24 cellular contexts compared by ENCODE assay signal in the genomic region with DNA sequence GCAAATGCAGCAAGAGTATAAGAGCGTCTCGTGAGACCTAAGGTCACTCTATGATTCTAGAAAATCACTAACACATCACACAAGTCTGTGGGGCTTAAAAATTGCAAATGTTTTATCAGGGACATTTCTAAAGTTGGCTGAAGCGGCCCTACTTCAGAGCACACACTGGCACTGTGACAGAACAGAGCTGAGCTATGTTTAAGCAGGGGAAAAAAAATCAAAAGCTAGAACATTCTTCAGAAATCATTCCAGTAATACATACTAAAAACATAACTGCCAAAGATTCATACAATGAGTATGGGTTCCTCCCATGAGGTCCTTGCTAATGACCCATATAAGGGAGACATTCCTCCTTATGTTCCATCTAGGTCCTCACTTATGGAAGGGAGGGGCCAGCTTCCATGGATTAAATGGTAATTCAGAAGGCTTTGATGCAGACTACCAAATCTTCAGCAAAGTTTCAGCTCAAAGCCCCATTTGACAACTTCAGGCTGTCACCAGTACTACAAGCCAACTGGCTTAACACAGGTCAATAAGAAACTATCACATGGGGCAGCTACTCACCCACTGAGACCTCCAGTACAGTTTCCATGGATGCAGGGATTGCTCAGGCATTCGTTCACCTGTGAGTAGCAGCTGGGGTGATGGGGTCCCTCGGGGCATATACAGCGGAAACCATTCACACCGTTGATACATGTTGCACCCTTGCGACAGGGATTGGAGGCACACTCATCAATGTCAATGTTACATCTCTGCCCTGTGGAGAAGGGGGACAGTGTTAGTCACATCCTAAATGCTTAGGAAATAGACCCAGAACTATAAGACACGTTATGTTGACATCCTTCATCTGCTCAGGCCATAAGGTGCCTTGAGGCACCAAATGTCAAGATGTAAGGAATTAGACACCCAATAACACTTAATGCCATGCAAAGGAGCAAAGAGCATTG. TPM values are rescaled to one million over a fixed set of nuclear protein-coding genes. Genes with fewer than 3 reads are reported as not detected.
DNase-seq lines count a peak whose midpoint lies in the region; ATAC-seq, FAIRE-seq and TF ChIP-seq lines count a peak whose summit lies in the region.
"Had no signal": no experiment of that assay in that cellular context is flagged by ENCODE, and none has a peak within 500 bp of the region (broad histone marks: within the 10 kb centered on the region; RNA-seq: fewer than 3 reads in every experiment).

No MANE protein-coding gene starts in this region.

- no peak for TF ChIP-seq RAD21 in liver (IDR thresholded peaks at IDR 0.05)

- H3K27me3 ChIP-seq in liver (ENCODE audit: control insufficient read depth in 4 of 4, insufficient read depth in 4 of 4, low read length in 3 of 4) (no peaks in the 10 kb centered on the region), right lobe of liver (no peaks in the 10 kb centered on the region), adipocyte (replicated peaks; ENCODE audit: control insufficient read depth, insufficient read depth, low read length) (no peaks in the 10 kb centered on the region), aorta (ENCODE audit: control insufficient read depth in 1 of 2, insufficient read depth in 2 of 2, low read length in 1 of 2) (no peaks in the 10 kb centered on the region), A673 (replicated peaks; ENCODE audit: insufficient read depth, low read depth, low read length, poor library complexity) (no peaks in the 10 kb centered on the region)
- H3K27me3 ChIP-seq: neutrophil, uterus had no signal

- DNase-seq in right lobe of liver (no peak), adipocyte (ENCODE audit: low read depth) (peak; percentile 24), left ventricle myocardium superior (no peak), aorta (no peak), frontal cortex (ENCODE audit: low spot score in 2 of 2) (no peak), A673 (ENCODE audit: low spot score) (no peak), immature natural killer cell (no peak)
- DNase-seq: activated CD4-positive, CD25-positive, alpha-beta regulatory T cell; activated effector memory CD4-positive, alpha-beta T cell treated with anti-CD3 and anti-CD28 coated beads, Interleukin-2, amount 50 U/mL, for 16 hours; amygdala; CD4-positive, alpha-beta memory T cell; cerebellar nuclear complex; hippocampal formation; KBM-7; NCI-H1048; NCI-H524 treated with DMSO at 0.1 percent for 48 hours; retina; T-helper 17 cell; uterus had no signal

- no peak overlapping the region for H3K4me3 Mint-ChIP-seq in immature natural killer cell
- H3K4me3 Mint-ChIP-seq: T-helper 17 cell had no signal

- intact Hi-C loops in right lobe of liver (cut with DNase I) = no loop called here
- intact Hi-C loops in left ventricle myocardium superior (cut with micrococcal nuclease) = no loop called here
- intact Hi-C loops in aorta (cut with DNase I) = no loop called here
- intact Hi-C loops in A673 (cut with micrococcal nuclease; ENCODE audit: unreplicated experiment) = no loop called here

- H3K27ac Mint-ChIP-seq in immature natural killer cell = no peak overlapping the region
- H3K27ac Mint-ChIP-seq: T-helper 17 cell had no signal

- H3K9me3 Mint-ChIP-seq in immature natural killer cell = no peaks in the 10 kb centered on the region
- H3K9me3 Mint-ChIP-seq: CD4-positive, alpha-beta memory T cell had no signal

- TF ChIP-seq CTCF in liver (IDR thresholded peaks at IDR 0.05; ENCODE audit: low read depth, low read length, missing input control) = no peak
- peak in 1 of 4 donors; percentile 6 for TF ChIP-seq CTCF in right lobe of liver (IDR thresholded peaks at IDR 0.05)
- no peak for TF ChIP-seq CTCF in A673 (conservative IDR thresholded peaks at IDR 0.05; ENCODE audit: low read depth, low read length)

- no peak for FAIRE-seq in frontal cortex (lab: Jason Lieb, UNC)

- WGBS in liver = 84% methylated on average over 9 of the region's 9 CpGs
- 49% methylated on average over 3 of the region's 9 CpGs for WGBS in right lobe of liver (ENCODE audit: insufficient coverage, low coverage, low lambda C conversion rate, missing lambda C conversion rate)
- WGBS in aorta, 2 donors = 53 to 58% methylated on average over 9 of the region's 9 CpGs

- peaks cover 9 to 65% (median 42%) of the 10 kb centered on the region in 4 donors for H3K4me1 ChIP-seq in liver (ENCODE audit: control insufficient read depth in 4 of 4, insufficient read depth in 4 of 4, low read length in 3 of 4)
- H3K4me1 ChIP-seq in right lobe of liver = peaks cover 0 to 44% (median 17%) of the 10 kb centered on the region in 4 donors
- H3K4me1 ChIP-seq in adipocyte (ENCODE audit: control insufficient read depth, insufficient read depth, low read length) = peaks cover 46% of the 10 kb centered on the region
- H3K4me1 ChIP-seq in aorta (ENCODE audit: control insufficient read depth in 1 of 2, insufficient read depth in 2 of 2, low read length in 2 of 2) = peaks cover 12% of the 10 kb centered on the region in 2 donors
- no peaks in the 10 kb centered on the region for H3K4me1 ChIP-seq in A673 (ENCODE audit: insufficient read depth, low read length, poor library complexity, severe bottlenecking)
- H3K4me1 ChIP-seq: HAP-1, uterus had no signal

- CTCF ChIA-PET in A673 (lab: Charles Lee) = no interaction called here

- POLR2A ChIA-PET in A673 (lab: Charles Lee; ENCODE audit: low non-redundant PET) = interaction anchor here (0.6 kb wide), 1 partner anchor 17 kb away, joined by 6 read pairs; no protein-coding TSS in a partner anchor

- no peak for TF ChIP-seq POLR2A in right lobe of liver (IDR thresholded peaks at IDR 0.05)

- no peaks in the 10 kb centered on the region for H3K27me3 Mint-ChIP-seq in immature natural killer cell (ENCODE audit: low read depth in 3 of 3)
- H3K27me3 Mint-ChIP-seq: CD4-positive, alpha-beta memory T cell; T-helper 17 cell had no signal

- H3K4me1 Mint-ChIP-seq in immature natural killer cell = peaks cover 4 to 18% of the 10 kb centered on the region in 2 donors

- H3K9me3 ChIP-seq in liver (ENCODE audit: control insufficient read depth in 4 of 4, low read length in 3 of 4) (no peaks in the 10 kb centered on the region), right lobe of liver (no peaks in the 10 kb centered on the region), adipocyte (ENCODE audit: control insufficient read depth, low read length) (no peaks in the 10 kb centered on the region), aorta (ENCODE audit: control insufficient read depth, low read length) (no peaks in the 10 kb centered on the region), A673 (ENCODE audit: low read depth, low read length, poor library complexity, severe bottlenecking) (no peaks in the 10 kb centered on the region)
- H3K9me3 ChIP-seq: HAP-1, uterus had no signal

- H3K27ac ChIP-seq in liver (ENCODE audit: low read depth in 1 of 2, low read length in 2 of 2) = no peak overlapping the region
- H3K27ac ChIP-seq in right lobe of liver = no peak overlapping the region
- peak overlapping the region in 1 of 2 donors; percentile 83 for H3K27ac ChIP-seq in aorta (ENCODE audit: low read depth in 1 of 2, low read length in 2 of 2)
- H3K27ac ChIP-seq in A673 (ENCODE audit: low read depth, low read length, poor library complexity, severe bottlenecking) = no peak overlapping the region
- H3K27ac ChIP-seq: neutrophil, uterus had no signal

- H3K4me3 ChIP-seq in liver (ENCODE audit: low read depth in 1 of 3, low read length in 3 of 3) (no peak overlapping the region), right lobe of liver (no peak overlapping the region), adipocyte (ENCODE audit: low read length) (no peak overlapping the region), aorta (ENCODE audit: low read length in 2 of 2) (no peak overlapping the region), A673 (ENCODE audit: low read depth, low read length, poor library complexity, severe bottlenecking) (no peak overlapping the region)
- H3K4me3 ChIP-seq: HAP-1, uterus had no signal

- H3K36me3 ChIP-seq in liver (ENCODE audit: control insufficient read depth in 4 of 4, insufficient read depth in 3 of 4, low read depth in 1 of 4, low read length in 3 of 4) (peaks cover 4 to 32% (median 17%) of the 10 kb centered on the region in 4 donors), right lobe of liver (peaks cover 0 to 37% (median 14%) of the 10 kb centered on the region in 4 donors), adipocyte (ENCODE audit: control insufficient read depth, insufficient read depth, low read length, severe bottlenecking) (peaks cover 59% of the 10 kb centered on the region), aorta (ENCODE audit: control insufficient read depth in 1 of 2, insufficient read depth in 2 of 2, low read length in 1 of 2) (peaks cover 2 to 7% of the 10 kb centered on the region in 2 donors), A673 (ENCODE audit: insufficient read depth, low read length, poor library complexity, severe bottlenecking) (peaks cover 23% of the 10 kb centered on the region)
- H3K36me3 ChIP-seq: uterus had no signal

- ATAC-seq in right lobe of liver (no peak), left ventricle myocardium superior (peak; percentile 77), aorta (ENCODE audit: low FRiP score) (peak; percentile 47)
- ATAC-seq: T-helper 17 cell had no signal

- no TSS peak for BruUV-seq in A673 (replicated peaks; lab: Mats Ljungman, UMichigan)

- peaks cover 6 to 55% (median 26%) of the 10 kb centered on the region in 3 donors for H3K36me3 Mint-ChIP-seq in immature natural killer cell

- H3K9ac ChIP-seq in liver (ENCODE audit: low read depth in 1 of 2, low read length in 2 of 2) (no peak overlapping the region), adipocyte (ENCODE audit: low read length) (no peak overlapping the region)

TF ChIP-seq in liver, 16 proteins besides CTCF, POLR2A, EP300 and RAD21 (continues in another document):
- TF ChIP-seq, protein P1, sequence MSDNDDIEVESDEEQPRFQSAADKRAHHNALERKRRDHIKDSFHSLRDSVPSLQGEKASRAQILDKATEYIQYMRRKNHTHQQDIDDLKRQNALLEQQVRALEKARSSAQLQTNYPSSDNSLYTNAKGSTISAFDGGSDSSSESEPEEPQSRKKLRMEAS (IDR thresholded peaks at IDR 0.05) = no peak
- TF ChIP-seq GABPA (IDR thresholded peaks at IDR 0.05 in 1 of 2, conservative IDR thresholded peaks at IDR 0.05 in 1 of 2) (no peak), NR2F2 (IDR thresholded peaks at IDR 0.05) (peak; percentile 17), FOXA1 (IDR thresholded peaks at IDR 0.05) (no peak)

RNA-seq across cellular contexts. Expression of a gene that starts 58.4 kb away (rescaled TPM):
- total RNA-seq in liver (not detected), right lobe of liver (not detected), left ventricle myocardium superior (not detected), aorta (not detected), frontal cortex (not detected), A673 (2021) (not detected in 2 replicates)
- polyA plus RNA-seq in liver (not detected), aorta (not detected), immature natural killer cell (not detected)
- total RNA-seq: CD4-positive, alpha-beta memory T cell; kidney epithelial cell; mononuclear cell; T-helper 17 cell; uterus had no signal
- polyA plus RNA-seq: CD4-positive, alpha-beta memory T cell had no signal

Comparison
In these comparisons a context has a peak if more than half of its experiments do, and no peak if none do; other contexts are left out.
1. ATAC-seq: peak in left ventricle myocardium superior (single experiment) and aorta (single experiment); none in right lobe of liver (0 of 4).